Comparison of ENCODE assay signal across 36 cellular contexts in the genomic region with DNA sequence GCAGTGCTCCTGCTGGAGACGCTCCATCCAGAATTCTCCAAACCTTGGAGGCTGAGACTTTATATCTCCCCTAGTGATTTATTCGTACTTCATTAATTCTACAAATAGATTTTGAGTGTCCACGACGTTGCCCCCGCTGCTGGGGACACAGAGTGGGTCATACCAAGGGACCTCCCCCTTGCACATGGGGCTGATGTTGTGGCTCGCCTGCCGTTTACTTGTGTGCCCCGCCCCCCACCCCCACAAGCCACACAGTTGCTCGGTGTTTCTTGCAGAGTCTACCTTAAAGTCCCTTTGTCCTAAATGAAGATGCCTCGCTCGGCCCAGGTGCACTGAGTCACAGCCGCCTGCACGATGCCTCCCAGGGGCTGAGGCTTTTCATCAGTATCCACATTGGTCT. TPM values are rescaled to one million over a fixed set of nuclear protein-coding genes. Genes with fewer than 3 reads are reported as not detected.
"Had no signal": no experiment of that assay in that cellular context is flagged by ENCODE, and none has a peak within 500 bp of the region (broad histone marks: within the 10 kb centered on the region; RNA-seq: fewer than 3 reads in every experiment).

No MANE protein-coding gene starts in this region.

- H3K9ac ChIP-seq: KMS-11 had no signal

- H3K4me2 ChIP-seq: KMS-11 had no signal

- H3K36me3 ChIP-seq: MG63 had no signal

- H3K9me3 ChIP-seq: MG63 had no signal

- H3K4me3 ChIP-seq: MG63 had no signal

- H3K27ac ChIP-seq: KMS-11 had no signal

- DNase-seq: Karpas-422, Kasumi-1, MG63, MM.1S, MV-4-11, NCI-H1048, NCI-H1092, NCI-H1092 treated with DMSO at 0.1 percent for 48 hours, NCI-H1105, NCI-H1105 treated with DMSO at 0.1 percent for 48 hours, NCI-H1417 treated with DMSO at 0.1 percent for 48 hours, NCI-H1436, NCI-H1436 treated with DMSO at 0.1 percent for 48 hours, NCI-H146, NCI-H1694, NCI-H1694 treated with DMSO at 0.1 percent for 48 hours, NCI-H187, NCI-H187 treated with DMSO at 0.1 percent for 48 hours, NCI-H1930, NCI-H2029, NCI-H2029 treated with DMSO at 0.1 percent for 48 hours, NCI-H2081, NCI-H2081 treated with DMSO at 0.1 percent for 48 hours, NCI-H2107, NCI-H2171, NCI-H2171 treated with DMSO at 0.1 percent for 48 hours, NCI-H2227 treated with DMSO at 0.1 percent for 48 hours, NCI-H226, NCI-H345, NCI-H446, NCI-H446 treated with DMSO at 0.1 percent for 48 hours, NCI-H510A had no signal

RNA-seq across cellular contexts. Expression of a gene that starts 20.3 kb away (rescaled TPM):
- total RNA-seq: LHCN-M2, MCF 10A, NCI-H460 had no signal
